ENCODE assay signal across 11 cellular contexts in genomic region chr21:38993561-38993960, GRCh38.
A peak's percentile ranks its signal among the peaks of the same experiment; 100 is the strongest.
DNase-seq lines count a peak whose midpoint lies in the region; ATAC-seq, FAIRE-seq and TF ChIP-seq lines count a peak whose summit lies in the region.
"Had no signal": no experiment of that assay in that cellular context is flagged by ENCODE, and none has a peak within 500 bp of the region (broad histone marks: within the 10 kb centered on the region; RNA-seq: fewer than 3 reads in every experiment).

No MANE protein-coding gene starts in this region.

- peak; percentile 82 for ATAC-seq in SK-N-SH treated with all-trans-retinoic acid at 6 μM for 48 hours
- ATAC-seq in gastroesophageal sphincter, result peak; percentile 46
- ATAC-seq in HG02840 (IDR thresholded peaks at IDR 0.05; ENCODE audit: low FRiP score, unreplicated experiment), result no peak

- peaks cover 0 to 66% (median 30%) of the 10 kb centered on the region in 3 donors for H3K4me1 ChIP-seq in gastroesophageal sphincter

- H3K9me3 Mint-ChIP-seq in Calu3 (ENCODE audit: low read depth, unreplicated experiment), result no peaks in the 10 kb centered on the region
- H3K9me3 Mint-ChIP-seq in activated naive CD8-positive, alpha-beta T cell treated with anti-CD3 and anti-CD28 coated beads for 36 hours, result no peaks in the 10 kb centered on the region
- H3K9me3 Mint-ChIP-seq: central memory CD8-positive, alpha-beta T cell had no signal

- no peaks in the 10 kb centered on the region for H3K36me3 Mint-ChIP-seq in Calu3 (ENCODE audit: insufficient read depth, unreplicated experiment)
- no peaks in the 10 kb centered on the region for H3K36me3 Mint-ChIP-seq in activated naive CD8-positive, alpha-beta T cell treated with anti-CD3 and anti-CD28 coated beads for 36 hours

- no peaks in the 10 kb centered on the region for H3K9me3 ChIP-seq in gastroesophageal sphincter

- H3K27ac ChIP-seq in gastroesophageal sphincter, result peak overlapping the region in 3 of 4 donors; percentile 27 to 43 (median 38)

- no peaks in the 10 kb centered on the region for H3K36me3 ChIP-seq in gastroesophageal sphincter

- H3K4me3 Mint-ChIP-seq in Calu3 (ENCODE audit: low read depth, unreplicated experiment), result no peak overlapping the region
- no peak overlapping the region for H3K4me3 Mint-ChIP-seq in activated naive CD8-positive, alpha-beta T cell treated with anti-CD3 and anti-CD28 coated beads for 36 hours
- H3K4me3 Mint-ChIP-seq: central memory CD8-positive, alpha-beta T cell had no signal

- H3K4me3 ChIP-seq in gastroesophageal sphincter (no peak overlapping the region), retinal pigment epithelial cell (ENCODE audit: low read length) (no peak overlapping the region)

- TF ChIP-seq EP300 in gastroesophageal sphincter (IDR thresholded peaks at IDR 0.05), result no peak

- TF ChIP-seq CTCF in Calu3 (IDR thresholded peaks at IDR 0.05; ENCODE audit: unreplicated experiment) (no peak), gastroesophageal sphincter (IDR thresholded peaks at IDR 0.05) (no peak), retinal pigment epithelial cell (conservative IDR thresholded peaks at IDR 0.05; ENCODE audit: low read depth, low read length) (no peak), D721Med (IDR thresholded peaks at IDR 0.05; ENCODE audit: insufficient read depth, missing control alignments) (no peak)

- intact Hi-C loops in Calu3 (cut with micrococcal nuclease; ENCODE audit: unreplicated experiment), result no loop called here

- H3K4me1 Mint-ChIP-seq in Calu3 (ENCODE audit: low read depth, unreplicated experiment), result peaks cover 17% of the 10 kb centered on the region
- H3K4me1 Mint-ChIP-seq in activated naive CD8-positive, alpha-beta T cell treated with anti-CD3 and anti-CD28 coated beads for 36 hours, result peaks cover 3% of the 10 kb centered on the region
- H3K4me1 Mint-ChIP-seq: central memory CD8-positive, alpha-beta T cell had no signal

- DNase-seq in Calu3 (peak; percentile 65), retinal pigment epithelial cell (ENCODE audit: low read depth) (peak; percentile 90), SKM-1 (lab: John Stamatoyannopoulos, UW; ENCODE audit: unreplicated experiment) (no peak), D721Med (ENCODE audit: insufficient read length, low spot score) (no peak)
- no peak for DNase-seq in activated naive CD8-positive, alpha-beta T cell treated with anti-CD3 and anti-CD28 coated beads for 36 hours
- DNase-seq: SHP77 treated with DMSO at 0.1 percent for 48 hours; stimulated activated CD4-positive, alpha-beta T cell treated with anti-CD3 and anti-CD28 coated beads, Interleukin-12 subunit alpha, Interleukin-12 subunit beta, amount 100 ng/mL, for 4 hours had no signal

- BruUV-seq in Calu3 (replicated peaks; lab: Mats Ljungman, UMichigan), result no TSS peak

- H3K27me3 ChIP-seq in gastroesophageal sphincter, result no peaks in the 10 kb centered on the region

- CTCF ChIA-PET in Calu3 (lab: Charles Lee), result interaction anchor here (0.7 kb wide), 1 partner anchor 27 kb away, joined by 3 read pairs; no protein-coding TSS in a partner anchor

- FAIRE-seq in D721Med (lab: Jason Lieb, UNC), result no peak

- no peaks in the 10 kb centered on the region for H3K27me3 Mint-ChIP-seq in Calu3 (ENCODE audit: unreplicated experiment)
- peaks cover 26% of the 10 kb centered on the region for H3K27me3 Mint-ChIP-seq in activated naive CD8-positive, alpha-beta T cell treated with anti-CD3 and anti-CD28 coated beads for 36 hours

- H3K27ac Mint-ChIP-seq in Calu3 (ENCODE audit: unreplicated experiment), result no peak overlapping the region
- H3K27ac Mint-ChIP-seq in activated naive CD8-positive, alpha-beta T cell treated with anti-CD3 and anti-CD28 coated beads for 36 hours, result no peak overlapping the region

- WGBS in gastroesophageal sphincter (ENCODE audit: low coverage in 1 of 2), 2 donors, result 25 to 42% methylated on average over 4 of the region's 4 CpGs

- TF ChIP-seq POLR2A in gastroesophageal sphincter (IDR thresholded peaks at IDR 0.05), result no peak

TF ChIP-seq in SK-N-SH treated with all-trans-retinoic acid at 6 μM for 48 hours, 23 proteins besides CTCF, POLR2A, EP300 and RAD21:
- TF ChIP-seq RARB (CRISPR knock-in tag; IDR thresholded peaks at IDR 0.05) (no peak), ZFP30 (CRISPR knock-in tag; IDR thresholded peaks at IDR 0.05) (peak; percentile 64; the same call in 1 of the 2 replicates), ZFP3 (CRISPR knock-in tag; IDR thresholded peaks at IDR 0.05) (0 out of 2 replicates have a peak, but pooled peaks have one; percentile 31), ISL1 (CRISPR knock-in tag; IDR thresholded peaks at IDR 0.05) (peak; percentile 62)
TF ChIP-seq in SK-N-SH treated with all-trans-retinoic acid at 6 μM for 48 hours: peak in this region for 3.

Comparison
In these comparisons a context has a peak if more than half of its experiments do, and no peak if none do; other contexts are left out.
1. DNase-seq: peak in Calu3 (single experiment) and retinal pigment epithelial cell (single experiment); none in activated naive CD8-positive, alpha-beta T cell treated with anti-CD3 and anti-CD28 coated beads for 36 hours (single experiment), SKM-1 (single experiment) and D721Med (single experiment).